ENCODE assay signal across 1 cellular context in genomic region chr19:45469835-45470146, GRCh38.
TF ChIP-seq lines count a peak whose summit lies in the region.

No MANE protein-coding gene starts in this region.

TF ChIP-seq in HepG2, 621 proteins besides CTCF, POLR2A, EP300 and RAD21 (continued from another document):
- TF ChIP-seq SNAPC4 (CRISPR knock-in tag; IDR thresholded peaks at IDR 0.05) (0 out of 2 replicates have a peak, but pooled peaks have one; percentile 8), ZFP36L2 (CRISPR knock-in tag; IDR thresholded peaks at IDR 0.05) (no peak), KDM5B (CRISPR knock-in tag; IDR thresholded peaks at IDR 0.05; ENCODE audit: borderline replicate concordance) (no peak), ZHX1 (CRISPR knock-in tag; IDR thresholded peaks at IDR 0.05; ENCODE audit: low read depth) (0 out of 2 replicates have a peak, but pooled peaks have one; percentile 1)
